In genomic region chr12:25997401-25997973, GRCh38 we compare ENCODE assay signal across 10 cellular contexts. TPM values are rescaled to one million over a fixed set of nuclear protein-coding genes. Genes with fewer than 3 reads are reported as not detected.
DNase-seq lines count a peak whose midpoint lies in the region; ATAC-seq and TF ChIP-seq lines count a peak whose summit lies in the region.
"Had no signal": no experiment of that assay in that cellular context is flagged by ENCODE, and none has a peak within 500 bp of the region (broad histone marks: within the 10 kb centered on the region; RNA-seq: fewer than 3 reads in every experiment).

No MANE protein-coding gene starts in this region.

- no peaks in the 10 kb centered on the region for H3K36me3 ChIP-seq in uterus
- H3K36me3 ChIP-seq: BLaER1 treated with 17β-estradiol and CSF1 and Interleukin-3, amounts not matched to agents 10 nM and 100 nM had no signal

- ATAC-seq in left ventricle myocardium superior, result peak; percentile 18
- ATAC-seq in GM19324 (IDR thresholded peaks at IDR 0.05; ENCODE audit: low FRiP score, unreplicated experiment), result no peak

- H3K9me3 ChIP-seq in uterus, result no peaks in the 10 kb centered on the region

- H3K27me3 ChIP-seq in uterus, result no peaks in the 10 kb centered on the region
- H3K27me3 ChIP-seq: BLaER1 treated with 17β-estradiol and CSF1 and Interleukin-3, amounts not matched to agents 10 nM and 100 nM had no signal

- H3K27ac ChIP-seq in uterus, result peak overlapping the region; percentile 55 to 66
- H3K27ac ChIP-seq: BLaER1 treated with 17β-estradiol and CSF1 and Interleukin-3, amounts not matched to agents 10 nM and 100 nM had no signal

- H3K4me3 ChIP-seq in astrocyte of the spinal cord (ENCODE audit: low read depth, low read length), result no peak overlapping the region
- H3K4me3 ChIP-seq in uterus, result no peak overlapping the region
- H3K4me3 ChIP-seq: BLaER1 treated with 17β-estradiol and CSF1 and Interleukin-3, amounts not matched to agents 10 nM and 100 nM had no signal

- no peak for TF ChIP-seq POLR2A in uterus (IDR thresholded peaks at IDR 0.05)

- intact Hi-C loops in left ventricle myocardium superior (cut with micrococcal nuclease), result no loop called here
- intact Hi-C loops in cardiac septum (cut with DNase I), result no loop called here
- intact Hi-C loops in uterus (cut with DNase I; ENCODE audit: low total_unique reads), result no loop called here

- in situ Hi-C loops in astrocyte of the spinal cord (cut with HindIII; ENCODE audit: low sequenced_read_pairs), result no loop called here

- DNase-seq in left ventricle myocardium superior (no peak), cardiac septum (ENCODE audit: low spot score) (no peak), astrocyte of the spinal cord (ENCODE audit: low read depth, low spot score) (peak; percentile 96), iris pigment epithelial cell (ENCODE audit: low read depth) (peak; percentile 93), uterus (no peak), ecto neural progenitor cell (ENCODE audit: low spot score) (no peak), NCI-H1105 (lab: John Stamatoyannopoulos, UW) (no peak)
- DNase-seq: aorta had no signal

- peaks cover 0 to 6% of the 10 kb centered on the region in 2 donors for H3K4me1 ChIP-seq in uterus
- H3K4me1 ChIP-seq: BLaER1 treated with 17β-estradiol and CSF1 and Interleukin-3, amounts not matched to agents 10 nM and 100 nM had no signal

- TF ChIP-seq CTCF in astrocyte of the spinal cord (IDR thresholded peaks at IDR 0.05; ENCODE audit: low read depth, low read length) (no peak), uterus (IDR thresholded peaks at IDR 0.05) (no peak)

RNA-seq across cellular contexts. Expression of gene RASSF8, which starts 39.0 kb away (rescaled TPM):
- 22.9 TPM for total RNA-seq in left ventricle myocardium superior
- total RNA-seq in cardiac septum, result 37.8 TPM
- total RNA-seq in uterus, result 100 to 1,000 TPM in 2 of 4 donors, 10 to 100 TPM in 2; 54.1 to 174 (median 119) TPM

Comparison
In these comparisons a context has a peak if more than half of its experiments do, and no peak if none do; other contexts are left out.
1. DNase-seq: peak in astrocyte of the spinal cord (single experiment) and iris pigment epithelial cell (single experiment); none in left ventricle myocardium superior (single experiment), cardiac septum (single experiment), uterus (0 of 2), ecto neural progenitor cell (single experiment) and NCI-H1105 (single experiment).